ENCODE assay signal across 13 cellular contexts in genomic region chr15:44319385-44319784, GRCh38. TPM values are rescaled to one million over a fixed set of nuclear protein-coding genes. Genes with fewer than 3 reads are reported as not detected.
DNase-seq lines count a peak whose midpoint lies in the region; ATAC-seq, FAIRE-seq and TF ChIP-seq lines count a peak whose summit lies in the region.
"Had no signal": no experiment of that assay in that cellular context is flagged by ENCODE, and none has a peak within 500 bp of the region (broad histone marks: within the 10 kb centered on the region; RNA-seq: fewer than 3 reads in every experiment).

No MANE protein-coding gene starts in this region.

- peaks cover 31% of the 10 kb centered on the region for H3K4me1 Mint-ChIP-seq in T-helper 17 cell

- no peak overlapping the region for H3K9ac ChIP-seq in HepG2 (ENCODE audit: insufficient read depth, low read depth, low read length)

- peaks cover 0 to 7% of the 10 kb centered on the region in 2 experiments; a peak in 1 of 5 replicates for H3K36me3 ChIP-seq in HepG2 (replicated peaks in 1 of 2; ENCODE audit: control insufficient read depth in 1 of 2, insufficient read depth in 2 of 2, low read length in 2 of 2)

- intact Hi-C loops in HepG2 (cut with micrococcal nuclease; ENCODE audit: unreplicated experiment): no loop called here

- TF ChIP-seq RAD21 in HepG2 (CRISPR knock-in tag; IDR thresholded peaks at IDR 0.05): no peak

- no peak overlapping the region for H3K4me2 ChIP-seq in HepG2 (ENCODE audit: low read depth, low read length)
- H3K4me2 ChIP-seq: hepatocyte had no signal

- DNase-seq in T-helper 17 cell (no peak), RCC 7860 (ENCODE audit: low spot score) (no peak), HepG2 (ENCODE audit: low spot score) (no peak), OCI-M2 (lab: John Stamatoyannopoulos, UW; ENCODE audit: unreplicated experiment) (no peak), iPS-NIHi11 (ENCODE audit: low spot score) (no peak)
- DNase-seq: activated T-cell treated with anti-CD3 and anti-CD28 coated beads, Interleukin-2, amount 50 U/mL, for 4 hours; CD4-positive, CD25-positive, alpha-beta regulatory T cell; NCI-H1417; testis had no signal

- H2AFZ ChIP-seq in HepG2 (ENCODE audit: low read length): no peak overlapping the region
- H2AFZ ChIP-seq: hepatocyte had no signal

- in situ Hi-C loops in HepG2 (cut with HindIII; ENCODE audit: extremely low pct_ligation_motif_present, low pct_unique_long_range_greater_than_20kb): no loop called here

- TF ChIP-seq POLR2A in HepG2 (IDR thresholded peaks at IDR 0.05; ENCODE audit: insufficient read depth in 1 of 2, low read depth in 2 of 2, low read length in 2 of 2): no peak

- TF ChIP-seq CTCF in GM12873 (IDR thresholded peaks at IDR 0.05; ENCODE audit: insufficient read depth, low read depth, low read length, missing control alignments) (peak; percentile 88), HepG2 (CRISPR knock-in tag; IDR thresholded peaks at IDR 0.05) (no peak)

- no peak for FAIRE-seq in RCC 7860 (lab: Jason Lieb, UNC)
- no peak for FAIRE-seq in HepG2 (lab: Jason Lieb, UNC)

- peak; percentile 82 for ATAC-seq in GM19438 (IDR thresholded peaks at IDR 0.05; ENCODE audit: low read depth, unreplicated experiment)
- ATAC-seq in HG03060 (IDR thresholded peaks at IDR 0.05; ENCODE audit: low read depth, unreplicated experiment): peak; percentile 54
- peak; percentile 33 for ATAC-seq in T-helper 17 cell
- no peak for ATAC-seq in HepG2
- ATAC-seq: activated T-cell treated with anti-CD3 and anti-CD28 coated beads, Interleukin-2, amount 50 U/mL, for 4 hours had no signal

- CTCF ChIA-PET in HepG2 (lab: Yijun Ruan, JAX; ENCODE audit: low intra/inter-chr PET ratio, low total read pairs): no interaction called here

- H3K4me3 Mint-ChIP-seq in T-helper 17 cell: no peak overlapping the region
- H3K4me3 Mint-ChIP-seq: activated T-cell treated with anti-CD3 and anti-CD28 coated beads, Interleukin-2, amount 50 U/mL, for 4 hours; CD4-positive, CD25-positive, alpha-beta regulatory T cell had no signal

- POLR2A ChIA-PET in HepG2 (lab: Yijun Ruan, JAX): no interaction called here

- H3K27me3 ChIP-seq in HepG2 (ENCODE audit: control insufficient read depth in 1 of 2, insufficient read depth in 2 of 2, low read length in 2 of 2): no peaks in the 10 kb centered on the region
- H3K27me3 ChIP-seq: hepatocyte, testis had no signal

- H3K4me3 ChIP-seq in HepG2 (replicated peaks in 1 of 3; ENCODE audit: insufficient read depth in 1 of 3, low read depth in 2 of 3, low read length in 3 of 3): no peak overlapping the region
- H3K4me3 ChIP-seq: hepatocyte, testis had no signal

- no peaks in the 10 kb centered on the region for H4K20me1 ChIP-seq in HepG2 (ENCODE audit: insufficient read depth, low read length)

- H3K36me3 Mint-ChIP-seq in T-helper 17 cell (ENCODE audit: low read depth): peaks cover 8% of the 10 kb centered on the region

- no peaks in the 10 kb centered on the region for H3K4me1 ChIP-seq in HepG2 (ENCODE audit: insufficient read depth, low read length)

- WGBS in HepG2 (ENCODE audit: low lambda C conversion rate): 98% methylated on average over 4 of the region's 4 CpGs

- H3K27ac ChIP-seq in HepG2 (ENCODE audit: extremely low read length, insufficient read depth, low read length): no peak overlapping the region
- H3K27ac ChIP-seq: hepatocyte, testis had no signal

- H3K79me2 ChIP-seq in HepG2 (ENCODE audit: insufficient read depth, low read length): no peaks in the 10 kb centered on the region

- no peak overlapping the region for H3K27ac Mint-ChIP-seq in T-helper 17 cell
- H3K27ac Mint-ChIP-seq: CD4-positive, CD25-positive, alpha-beta regulatory T cell had no signal

- TF ChIP-seq EP300 in HepG2 (IDR thresholded peaks at IDR 0.05; ENCODE audit: low read depth in 2 of 2, low read length in 2 of 2) (no peak), HepG2 (CRISPR knock-in tag; IDR thresholded peaks at IDR 0.05; ENCODE audit: borderline replicate concordance) (no peak)

- H3K9me3 ChIP-seq in T-helper 17 cell (ENCODE audit: control insufficient read depth, low read length, poor library complexity, severe bottlenecking) (no peaks in the 10 kb centered on the region), HepG2 (ENCODE audit: low read length) (no peaks in the 10 kb centered on the region)
- H3K9me3 ChIP-seq: testis had no signal

- no peaks in the 10 kb centered on the region for H3K27me3 Mint-ChIP-seq in T-helper 17 cell
- H3K27me3 Mint-ChIP-seq: CD4-positive, CD25-positive, alpha-beta regulatory T cell had no signal

- no TSS peak for BruUV-seq in HepG2 (replicated peaks; lab: Mats Ljungman, UMichigan)

TF ChIP-seq in HepG2, 621 proteins besides CTCF, POLR2A, EP300 and RAD21:
- TF ChIP-seq GRHL1 (CRISPR knock-in tag; conservative IDR thresholded peaks at IDR 0.05): no peak
- TF ChIP-seq RARA (CRISPR knock-in tag; IDR thresholded peaks at IDR 0.05): no peak
- TF ChIP-seq ISX (CRISPR knock-in tag; conservative IDR thresholded peaks at IDR 0.05): no peak
- no peak for TF ChIP-seq ARNTL (CRISPR knock-in tag; IDR thresholded peaks at IDR 0.05)
- TF ChIP-seq REST (IDR thresholded peaks at IDR 0.05; ENCODE audit: borderline replicate concordance in 1 of 2, low read depth in 1 of 2, low read length in 2 of 2): no peak
- no peak for TF ChIP-seq ZSCAN21 (CRISPR knock-in tag; IDR thresholded peaks at IDR 0.05; ENCODE audit: borderline replicate concordance)
- no peak for TF ChIP-seq ZKSCAN5 (CRISPR knock-in tag; IDR thresholded peaks at IDR 0.05)
- TF ChIP-seq KMT2A (CRISPR knock-in tag; IDR thresholded peaks at IDR 0.05): no peak

RNA-seq across cellular contexts. Expression of gene GOLM2, which starts 30.9 kb away (rescaled TPM):
- 10 to 100 TPM; 41.5 to 48.8 TPM for total RNA-seq in T-helper 17 cell
- total RNA-seq in HepG2 (2016; rRNA removed; fragmentation: Illumina TruSeq; extraction: Trizol): 49.9 and 57.9 TPM in 2 replicates
- 19.6 and 21.4 TPM in 2 replicates for total RNA-seq in HepG2 (2016; cell fraction: cytosol; rRNA removed; fragmentation: Illumina TruSeq; extraction: Trizol; ENCODE audit: low read depth)
- total RNA-seq in HepG2 (2016; cell fraction: insoluble cytoplasmic fraction; rRNA removed; fragmentation: Illumina TruSeq; extraction: Trizol): 47.7 and 54.5 TPM in 2 replicates
- total RNA-seq in HepG2 (2016; cell fraction: membrane; rRNA removed; fragmentation: Illumina TruSeq; extraction: Trizol): 35.4 and 38.2 TPM in 2 replicates
- 34.1 and 43.3 TPM in 2 replicates for total RNA-seq in HepG2 (2016; cell fraction: nucleus; rRNA removed; fragmentation: Illumina TruSeq; extraction: Trizol)
- 19.7 and 20.4 TPM in 2 replicates for polyA plus RNA-seq in HepG2 (2011; rRNA removed)
- 10.9 and 15.9 TPM in 2 replicates for polyA plus RNA-seq in HepG2 (2011; cell fraction: cytosol; rRNA removed)
- polyA plus RNA-seq in HepG2 (2011; cell fraction: nucleus; rRNA removed): 7.0 and 8.5 TPM in 2 replicates
- polyA plus RNA-seq in HepG2 (2012): 28.1 and 29.9 TPM in 2 replicates
- 3.1 and 3.5 TPM in 2 replicates for polyA plus RNA-seq in HepG2 (2016; cell fraction: cytosol; fragmentation: Illumina TruSeq; extraction: Trizol; ENCODE audit: low read depth)
- 42.3 and 44.0 TPM in 2 replicates for polyA plus RNA-seq in HepG2 (2016; cell fraction: insoluble cytoplasmic fraction; fragmentation: Illumina TruSeq; extraction: Trizol; ENCODE audit: low read depth)
- polyA plus RNA-seq in HepG2 (2016; cell fraction: membrane; fragmentation: Illumina TruSeq; extraction: Trizol; ENCODE audit: low read depth): 17.6 and 21.1 TPM in 2 replicates
- 40.7 and 41.6 TPM in 2 replicates for polyA plus RNA-seq in HepG2 (2016; cell fraction: nucleus; fragmentation: Illumina TruSeq; extraction: Trizol; ENCODE audit: insufficient read depth, low read depth)
- polyA minus RNA-seq in HepG2 (2011; rRNA and poly(A)+ RNA removed; ENCODE audit: low replicate concordance): 21.1 and 27.0 TPM in 2 replicates
- polyA minus RNA-seq in HepG2 (2011; cell fraction: cytosol; rRNA and poly(A)+ RNA removed): 26.5 and 31.2 TPM in 2 replicates
- polyA minus RNA-seq in HepG2 (2011; cell fraction: nucleus; rRNA and poly(A)+ RNA removed): 16.5 and 25.0 TPM in 2 replicates
